ENCODE assay signal across 13 cellular contexts in the genomic region with DNA sequence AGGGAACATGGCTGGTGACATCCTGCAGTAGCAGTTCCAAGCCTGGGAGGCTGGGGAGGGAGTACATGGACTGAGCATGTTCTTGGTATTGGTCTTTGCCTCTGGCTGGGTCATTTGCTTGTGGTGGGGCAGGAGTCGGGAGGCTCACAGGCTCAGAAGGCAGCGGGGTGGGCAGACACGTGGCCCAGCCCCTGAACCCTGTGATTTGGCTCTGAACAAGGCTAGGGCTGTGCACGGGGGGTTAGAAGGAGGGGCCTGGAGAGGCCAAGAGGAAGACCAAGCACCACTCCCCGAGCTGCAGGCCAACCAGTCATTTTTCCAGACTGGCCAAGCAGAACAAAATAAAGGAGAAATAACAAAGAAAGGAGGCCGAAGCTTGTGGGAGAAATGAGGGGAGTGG. TPM values are rescaled to one million over a fixed set of nuclear protein-coding genes. Genes with fewer than 3 reads are reported as not detected.
DNase-seq lines count a peak whose midpoint lies in the region; ATAC-seq and TF ChIP-seq lines count a peak whose summit lies in the region.
"Had no signal": no experiment of that assay in that cellular context is flagged by ENCODE, and none has a peak within 500 bp of the region (broad histone marks: within the 10 kb centered on the region; RNA-seq: fewer than 3 reads in every experiment).

No MANE protein-coding gene starts in this region.

- CTCF ChIA-PET in GM10248 (lab: Yijun Ruan, JAX) (interaction anchor here (0.8 to 6.4 kb wide), 9 partner anchors 8 to 251 kb away, joined by 3 to 39 read pairs (median 4); partner anchors contain the start of gene PRELP), Calu3 (lab: Charles Lee) (no interaction called here)

- H3K4me1 ChIP-seq in ascending aorta (peaks cover 43 to 69% of the 10 kb centered on the region in 2 donors), heart left ventricle (peaks cover 0 to 57% (median 27%) of the 10 kb centered on the region in 12 donors), osteoblast (ENCODE audit: insufficient read depth, low read length) (peaks cover 28% of the 10 kb centered on the region), transverse colon (peaks cover 17 to 45% (median 33%) of the 10 kb centered on the region in 4 donors)

- ATAC-seq in heart left ventricle, result peak; percentile 32 to 75 (median 62)
- ATAC-seq: SK-N-SH treated with all-trans-retinoic acid at 6 μM for 48 hours had no signal

- H3K79me2 ChIP-seq in osteoblast (ENCODE audit: insufficient read depth, low read length), result no peaks in the 10 kb centered on the region

- peaks cover 21% of the 10 kb centered on the region for H3K27me3 Mint-ChIP-seq in activated T-helper 1 cell treated with anti-CD3 and anti-CD28 coated beads, Interleukin-12 subunit alpha, Interleukin-12 subunit beta, Interleukin-2, Interleukin-4 antibody, amounts not matched to agents 30 ng/mL and 10 ng/mL and 1 ng/mL, durations not matched to agents 14 hours and 24 hours and 36 hours (ENCODE audit: insufficient read depth)
- H3K27me3 Mint-ChIP-seq in Calu3 (ENCODE audit: unreplicated experiment), result peaks cover 96% of the 10 kb centered on the region

- H3K4me1 Mint-ChIP-seq in activated T-helper 1 cell treated with anti-CD3 and anti-CD28 coated beads, Interleukin-12 subunit alpha, Interleukin-12 subunit beta, Interleukin-2, Interleukin-4 antibody, amounts not matched to agents 30 ng/mL and 10 ng/mL and 1 ng/mL, durations not matched to agents 14 hours and 24 hours and 36 hours (ENCODE audit: low read depth), result peaks cover 5% of the 10 kb centered on the region
- H3K4me1 Mint-ChIP-seq in Calu3 (ENCODE audit: low read depth, unreplicated experiment), result no peaks in the 10 kb centered on the region
- H3K4me1 Mint-ChIP-seq: activated naive CD8-positive, alpha-beta T cell treated with anti-CD3 and anti-CD28 coated beads, Interleukin-2, amount 10 ng/mL, durations not matched to agents 7 days and 5 days; immature natural killer cell had no signal

- H3K27me3 ChIP-seq in ascending aorta (no peaks in the 10 kb centered on the region), heart left ventricle (no peaks in the 10 kb centered on the region), osteoblast (ENCODE audit: insufficient read depth, low read length) (no peaks in the 10 kb centered on the region), transverse colon (no peaks in the 10 kb centered on the region)

- TF ChIP-seq CTCF in ascending aorta (IDR thresholded peaks at IDR 0.05) (no peak), heart left ventricle (IDR thresholded peaks at IDR 0.05) (no peak), osteoblast (IDR thresholded peaks at IDR 0.05; ENCODE audit: extremely low read depth, low read depth, low read length) (no peak), transverse colon (IDR thresholded peaks at IDR 0.05) (peak in 1 of 5 experiments; percentile 8), GM10248 (IDR thresholded peaks at IDR 0.05; ENCODE audit: control extremely low read depth, extremely low read depth, low read depth, missing control alignments) (no peak), Calu3 (IDR thresholded peaks at IDR 0.05; ENCODE audit: unreplicated experiment) (no peak)

- H4K20me1 ChIP-seq in osteoblast (ENCODE audit: insufficient read depth, low read length), result no peaks in the 10 kb centered on the region

- no peak overlapping the region for H3K4me3 Mint-ChIP-seq in activated T-helper 1 cell treated with anti-CD3 and anti-CD28 coated beads, Interleukin-12 subunit alpha, Interleukin-12 subunit beta, Interleukin-2, Interleukin-4 antibody, amounts not matched to agents 30 ng/mL and 10 ng/mL and 1 ng/mL, durations not matched to agents 14 hours and 24 hours and 36 hours
- H3K4me3 Mint-ChIP-seq in Calu3 (ENCODE audit: low read depth, unreplicated experiment), result no peak overlapping the region
- H3K4me3 Mint-ChIP-seq: activated naive CD8-positive, alpha-beta T cell treated with anti-CD3 and anti-CD28 coated beads, Interleukin-2, amount 10 ng/mL, durations not matched to agents 7 days and 5 days; immature natural killer cell had no signal

- TF ChIP-seq POLR2A in heart left ventricle (IDR thresholded peaks at IDR 0.05) (no peak), transverse colon (IDR thresholded peaks at IDR 0.05) (no peak)

- peak; percentile 42 to 86 for DNase-seq in ascending aorta (ENCODE audit: low spot score in 2 of 2)
- peak in 4 of 5 donors; percentile 58 to 78 (median 68) for DNase-seq in heart left ventricle
- no peak for DNase-seq in osteoblast (ENCODE audit: insufficient read length, low spot score, missing footprints)
- DNase-seq in transverse colon, result no peak
- no peak for DNase-seq in GOT3 (lab: John Stamatoyannopoulos, UW)
- no peak for DNase-seq in activated T-helper 1 cell treated with anti-CD3 and anti-CD28 coated beads, Interleukin-12 subunit alpha, Interleukin-12 subunit beta, Interleukin-2, Interleukin-4 antibody, amounts not matched to agents 30 ng/mL and 10 ng/mL and 1 ng/mL, durations not matched to agents 14 hours and 24 hours and 36 hours (ENCODE audit: low spot score)
- DNase-seq in GM10248 (ENCODE audit: extremely low spot score), result no peak
- DNase-seq in Calu3, result no peak
- DNase-seq: activated naive CD8-positive, alpha-beta T cell treated with anti-CD3 and anti-CD28 coated beads, Interleukin-2, amount 10 ng/mL, durations not matched to agents 7 days and 5 days; immature natural killer cell; small intestine had no signal

- H3K36me3 ChIP-seq in ascending aorta (no peaks in the 10 kb centered on the region), heart left ventricle (no peaks in the 10 kb centered on the region), osteoblast (ENCODE audit: insufficient read depth, low read length) (no peaks in the 10 kb centered on the region), transverse colon (no peaks in the 10 kb centered on the region)

- peak overlapping the region; percentile 39 for H2AFZ ChIP-seq in osteoblast (ENCODE audit: low read length)

- no TSS peak for BruUV-seq in Calu3 (replicated peaks; lab: Mats Ljungman, UMichigan)

- in situ Hi-C loops in transverse colon (cut with MboI; ENCODE audit: low pct_ligation_motif_present in 1 of 4, low pct_unique_long_range_greater_than_20kb in 1 of 4, low sequenced_read_pairs in 3 of 4), result loop anchor here in 1 of 4 donors (25.0 kb wide), 1 partner anchor 104 kb away; the partner anchor contains the start of gene FMOD

- H3K9me3 ChIP-seq in ascending aorta, result no peaks in the 10 kb centered on the region
- no peaks in the 10 kb centered on the region for H3K9me3 ChIP-seq in heart left ventricle
- no peaks in the 10 kb centered on the region for H3K9me3 ChIP-seq in osteoblast (ENCODE audit: low read depth, low read length)
- no peaks in the 10 kb centered on the region for H3K9me3 ChIP-seq in transverse colon

- intact Hi-C loops in ascending aorta (cut with DNase I), result loop anchor here (5.0 kb wide), 2 partner anchors 91 to 174 kb away; no protein-coding TSS in a partner anchor
- intact Hi-C loops in heart left ventricle (cut with DNase I), result loop anchor here in 1 of 10 donors (10.0 kb wide), 1 partner anchor 221 kb away; no protein-coding TSS in a partner anchor
- intact Hi-C loops in transverse colon (cut with DNase I; ENCODE audit: low total_unique reads), result no loop called here
- intact Hi-C loops in activated T-helper 1 cell treated with anti-CD3 and anti-CD28 coated beads, Interleukin-12 subunit alpha, Interleukin-12 subunit beta, Interleukin-2, Interleukin-4 antibody, amounts not matched to agents 30 ng/mL and 10 ng/mL and 1 ng/mL, durations not matched to agents 14 hours and 24 hours and 36 hours (cut with micrococcal nuclease), result no loop called here
- intact Hi-C loops in Calu3 (cut with micrococcal nuclease; ENCODE audit: unreplicated experiment), result no loop called here

- WGBS in heart left ventricle, 4 donors, result 16 to 30% (median 26%) methylated on average over 6 of the region's 6 CpGs
- 43 to 49% methylated on average over 1 to 6 of the region's 6 CpGs for WGBS in transverse colon (ENCODE audit: low coverage in 1 of 2), 2 donors

- H3K27ac ChIP-seq in ascending aorta (peak overlapping the region; percentile 90 to 91), heart left ventricle (peak overlapping the region; percentile 40 to 89 (median 70)), osteoblast (ENCODE audit: low read depth, low read length) (no peak overlapping the region), transverse colon (peak overlapping the region; percentile 81 to 87 (median 84))

- no peak for TF ChIP-seq EP300 in transverse colon (IDR thresholded peaks at IDR 0.05; ENCODE audit: low read depth)

- no peak overlapping the region for H3K4me2 ChIP-seq in osteoblast (ENCODE audit: insufficient read depth, low read length)

- no peaks in the 10 kb centered on the region for H3K9me3 Mint-ChIP-seq in activated T-helper 1 cell treated with anti-CD3 and anti-CD28 coated beads, Interleukin-12 subunit alpha, Interleukin-12 subunit beta, Interleukin-2, Interleukin-4 antibody, amounts not matched to agents 30 ng/mL and 10 ng/mL and 1 ng/mL, durations not matched to agents 14 hours and 24 hours and 36 hours
- H3K9me3 Mint-ChIP-seq in Calu3 (ENCODE audit: low read depth, unreplicated experiment), result no peaks in the 10 kb centered on the region
- H3K9me3 Mint-ChIP-seq: activated naive CD8-positive, alpha-beta T cell treated with anti-CD3 and anti-CD28 coated beads, Interleukin-2, amount 10 ng/mL, durations not matched to agents 7 days and 5 days; immature natural killer cell had no signal

- no peak overlapping the region for H3K27ac Mint-ChIP-seq in activated T-helper 1 cell treated with anti-CD3 and anti-CD28 coated beads, Interleukin-12 subunit alpha, Interleukin-12 subunit beta, Interleukin-2, Interleukin-4 antibody, amounts not matched to agents 30 ng/mL and 10 ng/mL and 1 ng/mL, durations not matched to agents 14 hours and 24 hours and 36 hours
- H3K27ac Mint-ChIP-seq in Calu3 (ENCODE audit: unreplicated experiment), result no peak overlapping the region
- H3K27ac Mint-ChIP-seq: activated naive CD8-positive, alpha-beta T cell treated with anti-CD3 and anti-CD28 coated beads, Interleukin-2, amount 10 ng/mL, durations not matched to agents 7 days and 5 days had no signal

- POLR2A ChIA-PET in GM10248 (lab: Yijun Ruan, JAX), result no interaction called here

- H3K36me3 Mint-ChIP-seq in activated T-helper 1 cell treated with anti-CD3 and anti-CD28 coated beads, Interleukin-12 subunit alpha, Interleukin-12 subunit beta, Interleukin-2, Interleukin-4 antibody, amounts not matched to agents 30 ng/mL and 10 ng/mL and 1 ng/mL, durations not matched to agents 14 hours and 24 hours and 36 hours (ENCODE audit: low read depth), result no peaks in the 10 kb centered on the region
- peaks cover 5% of the 10 kb centered on the region for H3K36me3 Mint-ChIP-seq in Calu3 (ENCODE audit: insufficient read depth, unreplicated experiment)
- H3K36me3 Mint-ChIP-seq: activated naive CD8-positive, alpha-beta T cell treated with anti-CD3 and anti-CD28 coated beads, Interleukin-2, amount 10 ng/mL, durations not matched to agents 7 days and 5 days; immature natural killer cell had no signal

- H3K4me3 ChIP-seq in ascending aorta (no peak overlapping the region), heart left ventricle (no peak overlapping the region), osteoblast (ENCODE audit: insufficient read depth, low read length) (no peak overlapping the region), transverse colon (no peak overlapping the region)

RNA-seq across cellular contexts. Expression of gene PRELP, which starts 9.7 kb away (rescaled TPM):
- total RNA-seq in ascending aorta, result 142 TPM
- 10 to 100 TPM in 6 of 9 donors, 1 to 10 TPM in 3; 3.6 to 61.9 (median 13.6) TPM for total RNA-seq in heart left ventricle
- polyA plus RNA-seq in heart left ventricle, result 10 to 100 TPM in 1 of 2 donors, 1 to 10 TPM in 1; 7.8 to 14.6 TPM
- 0.29 and 0.36 TPM in 2 replicates for total RNA-seq in osteoblast
- 10 to 100 TPM; 15.4 to 35.2 (median 23.3) TPM for total RNA-seq in transverse colon
- not detected in 2 replicates for total RNA-seq in activated T-helper 1 cell treated with anti-CD3 and anti-CD28 coated beads, Interleukin-12 subunit alpha, Interleukin-12 subunit beta, Interleukin-2, Interleukin-4 antibody, amounts not matched to agents 30 ng/mL and 10 ng/mL and 1 ng/mL, durations not matched to agents 14 hours and 24 hours and 36 hours
- total RNA-seq in Calu3 (2022), result not detected in 2 replicates
- total RNA-seq: activated naive CD8-positive, alpha-beta T cell treated with anti-CD3 and anti-CD28 coated beads, Interleukin-2, amount 10 ng/mL, durations not matched to agents 7 days and 5 days; NCI-H460 had no signal
- polyA plus RNA-seq: immature natural killer cell had no signal

RNA-seq across cellular contexts. Expression of gene OPTC, which starts 28.0 kb away (rescaled TPM):
- total RNA-seq in ascending aorta (not detected), heart left ventricle (not detected), osteoblast (not detected in 2 replicates), transverse colon (not detected), Calu3 (2022) (not detected in 2 replicates)
- polyA plus RNA-seq in heart left ventricle, result not detected
- total RNA-seq in activated T-helper 1 cell treated with anti-CD3 and anti-CD28 coated beads, Interleukin-12 subunit alpha, Interleukin-12 subunit beta, Interleukin-2, Interleukin-4 antibody, amounts not matched to agents 30 ng/mL and 10 ng/mL and 1 ng/mL, durations not matched to agents 14 hours and 24 hours and 36 hours, result not detected in 2 replicates
- total RNA-seq: activated naive CD8-positive, alpha-beta T cell treated with anti-CD3 and anti-CD28 coated beads, Interleukin-2, amount 10 ng/mL, durations not matched to agents 7 days and 5 days; NCI-H460 had no signal
- polyA plus RNA-seq: immature natural killer cell, small intestine had no signal

Comparison
In these comparisons a context has a peak if more than half of its experiments do, and no peak if none do; other contexts are left out.
1. DNase-seq: peak in ascending aorta (2 of 2) and heart left ventricle (4 of 5); none in osteoblast (single experiment), transverse colon (single experiment), GOT3 (single experiment), activated T-helper 1 cell treated with anti-CD3 and anti-CD28 coated beads, Interleukin-12 subunit alpha, Interleukin-12 subunit beta, Interleukin-2, Interleukin-4 antibody, amounts not matched to agents 30 ng/mL and 10 ng/mL and 1 ng/mL, durations not matched to agents 14 hours and 24 hours and 36 hours (single experiment), GM10248 (single experiment) and Calu3 (single experiment).